ENCODE assay signal across 12 cellular contexts in the genomic region with DNA sequence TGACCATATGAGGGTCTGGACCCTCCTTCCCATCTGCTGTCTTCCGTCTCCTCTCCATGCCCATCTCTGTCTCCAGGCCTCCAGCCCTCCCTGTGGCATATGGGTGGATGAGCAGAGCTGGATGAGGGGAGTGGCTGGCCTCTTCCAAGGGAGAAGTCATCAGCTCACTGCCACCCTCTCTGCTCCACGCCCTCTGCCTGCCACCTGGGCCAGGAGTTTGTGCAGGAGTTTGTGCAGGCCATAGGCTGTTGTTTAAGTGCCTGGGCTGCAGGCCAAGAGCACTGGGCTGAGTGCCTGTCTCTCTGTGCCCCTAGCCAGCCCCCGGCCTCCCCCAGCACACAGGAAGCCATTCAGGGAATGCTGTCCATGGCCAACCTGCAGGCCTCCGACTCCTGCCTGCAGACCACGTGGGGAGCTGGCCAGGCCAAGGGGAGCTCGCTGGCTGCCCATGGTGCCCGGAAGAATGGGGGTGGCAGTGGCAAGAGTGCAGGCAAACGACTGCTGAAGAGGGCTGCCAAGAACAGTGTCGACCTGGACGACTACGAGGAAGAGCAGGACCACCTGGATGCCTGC.
DNase-seq lines count a peak whose midpoint lies in the region; ATAC-seq and TF ChIP-seq lines count a peak whose summit lies in the region.
"Had no signal": no experiment of that assay in that cellular context is flagged by ENCODE, and none has a peak within 500 bp of the region (broad histone marks: within the 10 kb centered on the region; RNA-seq: fewer than 3 reads in every experiment).

No MANE protein-coding gene starts in this region.

- no peak overlapping the region for H3K4me3 Mint-ChIP-seq in activated CD8-positive, alpha-beta memory T cell treated with anti-CD3 and anti-CD28 coated beads, Interleukin-2, amount 10 ng/mL, durations not matched to agents 7 days and 5 days
- H3K4me3 Mint-ChIP-seq: B cell had no signal

- no peak for TF ChIP-seq CTCF in Peyer's patch (IDR thresholded peaks at IDR 0.05)
- peak in 1 of 12 donors; percentile 9 for TF ChIP-seq CTCF in heart left ventricle (IDR thresholded peaks at IDR 0.05)
- TF ChIP-seq CTCF in stomach (IDR thresholded peaks at IDR 0.05): no peak

- H3K4me1 Mint-ChIP-seq in activated CD8-positive, alpha-beta memory T cell treated with anti-CD3 and anti-CD28 coated beads, Interleukin-2, amount 10 ng/mL, durations not matched to agents 7 days and 5 days: no peaks in the 10 kb centered on the region
- H3K4me1 Mint-ChIP-seq: B cell had no signal

- H3K36me3 Mint-ChIP-seq in activated CD8-positive, alpha-beta memory T cell treated with anti-CD3 and anti-CD28 coated beads, Interleukin-2, amount 10 ng/mL, durations not matched to agents 7 days and 5 days: peaks cover 3% of the 10 kb centered on the region

- peak; percentile 31 for DNase-seq in activated CD8-positive, alpha-beta memory T cell treated with anti-CD3 and anti-CD28 coated beads, Interleukin-2, amount 10 ng/mL, durations not matched to agents 7 days and 5 days
- no peak for DNase-seq in activated CD8-positive, alpha-beta memory T cell treated with anti-CD3 and anti-CD28 coated beads, Interleukin-2, amount 50 U/mL, for 48 hours
- DNase-seq in Peyer's patch (peak in 2 of 3 donors; percentile 22 to 34), heart left ventricle (peak; percentile 33 to 86 (median 52)), stomach (peak; percentile 22)
- DNase-seq: KBM-7 had no signal

- H3K27me3 Mint-ChIP-seq in activated CD8-positive, alpha-beta memory T cell treated with anti-CD3 and anti-CD28 coated beads, Interleukin-2, amount 10 ng/mL, durations not matched to agents 7 days and 5 days: no peaks in the 10 kb centered on the region
- H3K27me3 Mint-ChIP-seq: B cell had no signal

- WGBS in heart left ventricle, 4 donors: 52 to 67% (median 55%) methylated on average over 5 to 11 of the region's 11 CpGs
- WGBS in stomach, 5 donors: 71 to 82% (median 76%) methylated on average over 9 to 11 of the region's 11 CpGs

- H3K27me3 ChIP-seq in Peyer's patch (no peaks in the 10 kb centered on the region), heart left ventricle (no peaks in the 10 kb centered on the region), stomach (no peaks in the 10 kb centered on the region)

- no peak for ATAC-seq in activated CD8-positive, alpha-beta memory T cell treated with anti-CD3 and anti-CD28 coated beads, Interleukin-2, amount 10 ng/mL, durations not matched to agents 7 days and 5 days
- ATAC-seq in heart left ventricle (peak; percentile 44 to 79 (median 65)), HG02678 (IDR thresholded peaks at IDR 0.05; ENCODE audit: unreplicated experiment) (no peak), GM21390 (IDR thresholded peaks at IDR 0.05; ENCODE audit: unreplicated experiment) (no peak), GM21717 (IDR thresholded peaks at IDR 0.05; ENCODE audit: unreplicated experiment) (no peak)

- H3K4me1 ChIP-seq in Peyer's patch (no peaks in the 10 kb centered on the region), heart left ventricle (peaks cover 0 to 13% (median 0%) of the 10 kb centered on the region in 12 donors), stomach (peaks cover 0 to 15% (median 5%) of the 10 kb centered on the region in 4 donors)

- H3K9me3 ChIP-seq in Peyer's patch (no peaks in the 10 kb centered on the region), heart left ventricle (no peaks in the 10 kb centered on the region), stomach (no peaks in the 10 kb centered on the region)
- H3K9me3 ChIP-seq: thoracic aorta had no signal

- intact Hi-C loops in heart left ventricle (cut with DNase I): no loop called here
- intact Hi-C loops in stomach (cut with DNase I; ENCODE audit: low total_unique reads): no loop called here

- peaks cover 0 to 48% (median 0%) of the 10 kb centered on the region in 3 donors for H3K36me3 ChIP-seq in Peyer's patch
- H3K36me3 ChIP-seq in heart left ventricle: peaks cover 0 to 54% (median 31%) of the 10 kb centered on the region in 9 donors
- peaks cover 43 to 76% (median 61%) of the 10 kb centered on the region in 4 donors for H3K36me3 ChIP-seq in stomach

- no peak overlapping the region for H3K27ac Mint-ChIP-seq in activated CD8-positive, alpha-beta memory T cell treated with anti-CD3 and anti-CD28 coated beads, Interleukin-2, amount 10 ng/mL, durations not matched to agents 7 days and 5 days
- H3K27ac Mint-ChIP-seq: B cell had no signal

- H3K4me3 ChIP-seq in Peyer's patch (no peak overlapping the region), heart left ventricle (no peak overlapping the region), stomach (no peak overlapping the region)
- H3K4me3 ChIP-seq: lung, thoracic aorta had no signal

- no peaks in the 10 kb centered on the region for H3K9me3 Mint-ChIP-seq in activated CD8-positive, alpha-beta memory T cell treated with anti-CD3 and anti-CD28 coated beads, Interleukin-2, amount 10 ng/mL, durations not matched to agents 7 days and 5 days (ENCODE audit: low read depth)

- no peak for TF ChIP-seq POLR2A in Peyer's patch (IDR thresholded peaks at IDR 0.05)
- no peak for TF ChIP-seq POLR2A in heart left ventricle (IDR thresholded peaks at IDR 0.05)
- no peak for TF ChIP-seq POLR2A in stomach (IDR thresholded peaks at IDR 0.05)

- TF ChIP-seq EP300 in stomach (IDR thresholded peaks at IDR 0.05): no peak

- CTCF ChIA-PET in activated CD8-positive, alpha-beta memory T cell treated with anti-CD3 and anti-CD28 coated beads, Interleukin-2, amount 10 ng/mL, durations not matched to agents 7 days and 5 days (lab: Charles Lee): no interaction called here

- no peak overlapping the region for H3K27ac ChIP-seq in Peyer's patch
- peak overlapping the region in 1 of 12 donors; percentile 62 for H3K27ac ChIP-seq in heart left ventricle
- H3K27ac ChIP-seq in stomach: no peak overlapping the region
- H3K27ac ChIP-seq: thoracic aorta had no signal

Comparison
In these comparisons a context has a peak if more than half of its experiments do, and no peak if none do; other contexts are left out.
1. ATAC-seq: peak in heart left ventricle (4 of 4); none in activated CD8-positive, alpha-beta memory T cell treated with anti-CD3 and anti-CD28 coated beads, Interleukin-2, amount 10 ng/mL, durations not matched to agents 7 days and 5 days (single experiment), HG02678 (single experiment), GM21390 (single experiment) and GM21717 (single experiment).